ENCODE assay signal across 9 cellular contexts in the genomic region with DNA sequence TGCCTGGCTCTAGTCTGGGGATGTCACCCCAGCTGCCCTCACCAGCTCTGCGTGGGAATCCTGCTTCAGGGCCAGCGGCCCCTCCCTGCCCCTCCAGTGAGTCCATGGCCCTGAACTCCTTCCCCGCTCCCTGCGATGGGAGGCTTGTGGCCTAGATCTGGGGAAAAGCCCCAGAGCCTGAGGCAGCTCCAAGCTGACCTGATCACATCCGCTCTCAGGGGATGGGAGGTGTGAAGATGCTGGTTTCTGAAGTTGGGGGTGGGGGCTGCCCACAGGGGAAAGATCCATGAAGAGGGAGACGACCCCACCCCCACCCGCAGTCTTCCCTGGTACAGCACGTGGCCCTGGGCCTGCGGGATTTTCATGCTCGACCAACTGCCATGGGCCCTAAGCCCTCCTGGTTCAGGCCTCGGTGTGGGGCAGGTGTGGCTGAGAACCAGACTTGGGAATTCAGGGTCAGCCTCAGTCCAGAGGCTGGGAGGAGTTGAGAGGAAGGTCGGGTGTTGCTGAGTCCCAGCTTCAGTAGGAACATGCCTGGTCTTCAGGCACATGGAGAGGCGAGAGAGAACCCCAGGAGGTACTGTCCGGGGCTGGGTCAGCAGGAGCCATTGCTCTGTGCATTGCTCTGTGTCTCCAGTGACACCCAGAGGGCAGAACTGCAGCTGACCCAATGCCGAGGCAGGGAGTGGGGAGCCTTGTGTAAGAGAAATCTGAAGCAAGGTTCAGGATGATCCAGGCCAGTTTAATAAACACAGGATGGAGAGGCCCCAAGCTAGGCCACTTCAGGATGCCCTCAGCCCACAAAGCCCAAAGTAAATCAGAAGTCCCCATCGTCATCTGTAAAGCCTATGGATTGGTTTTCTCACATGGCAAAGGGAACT.
DNase-seq lines count a peak whose midpoint lies in the region; ATAC-seq and TF ChIP-seq lines count a peak whose summit lies in the region.
"Had no signal": no experiment of that assay in that cellular context is flagged by ENCODE, and none has a peak within 500 bp of the region (broad histone marks: within the 10 kb centered on the region; RNA-seq: fewer than 3 reads in every experiment).

No MANE protein-coding gene starts in this region.

- H2AFZ ChIP-seq in HCT116 (ENCODE audit: low read depth, low read length, poor library complexity, severe bottlenecking) = no peak overlapping the region

- H3K4me1 ChIP-seq in HCT116 (ENCODE audit: control insufficient read depth in 1 of 2, insufficient read depth in 2 of 2, low read length in 2 of 2) (no peaks in the 10 kb centered on the region), mesendoderm (ENCODE audit: control insufficient read depth, low read depth, low read length) (no peaks in the 10 kb centered on the region)

- DNase-seq in AG09319 (ENCODE audit: extremely low read depth, low read depth) (no peak), HCT116 (ENCODE audit: low read depth, low spot score) (no peak), chondrocyte (ENCODE audit: low spot score) (no peak), mesendoderm (peak; percentile 51), iPS-NIHi11 (ENCODE audit: low spot score) (no peak), NOMO-1 treated with dmso at 0.1 percent for 144 hours (lab: John Stamatoyannopoulos, UW; ENCODE audit: unreplicated experiment) (no peak)
- DNase-seq in activated CD4-positive, CD25-positive, alpha-beta regulatory T cell (lab: John Stamatoyannopoulos, UW) = no peak
- DNase-seq: SHP77 treated with DMSO at 0.1 percent for 48 hours had no signal

- WGBS in mesendoderm (ENCODE audit: extremely low coverage, insufficient coverage, low lambda C conversion rate) = no CpG with 5 or more reads among the region's 16 CpGs

- TF ChIP-seq CTCF in AG09319 (IDR thresholded peaks at IDR 0.05; ENCODE audit: low read depth, low read length) = peak; percentile 36
- TF ChIP-seq CTCF in HCT116 (IDR thresholded peaks at IDR 0.05 in 2 of 3, conservative IDR thresholded peaks at IDR 0.05 in 1 of 3; ENCODE audit: borderline replicate concordance in 1 of 3, insufficient read depth in 1 of 3, low read depth in 2 of 3, low read length in 2 of 3) = peak in 2 of 3 experiments; percentile 12 to 24; a peak in 1 of 6 replicates
- peak; percentile 52 for TF ChIP-seq CTCF in chondrocyte (IDR thresholded peaks at IDR 0.05)

- no peaks in the 10 kb centered on the region for H3K36me3 Mint-ChIP-seq in chondrocyte (ENCODE audit: low read depth)

- no peak overlapping the region for H4K5ac ChIP-seq in mesendoderm (ENCODE audit: low read length)

- intact Hi-C loops in HCT116 (cut with micrococcal nuclease) = no loop called here

- H3K4me2 ChIP-seq in HCT116 (ENCODE audit: low read length) = no peak overlapping the region
- no peak overlapping the region for H3K4me2 ChIP-seq in mesendoderm (ENCODE audit: low read length)

- H3K9ac ChIP-seq in HCT116 (ENCODE audit: low read length) = no peak overlapping the region
- no peak overlapping the region for H3K9ac ChIP-seq in mesendoderm (ENCODE audit: low read length)

- H3K23ac ChIP-seq in mesendoderm (ENCODE audit: low read length) = no peak overlapping the region

- H3K56ac ChIP-seq in mesendoderm (ENCODE audit: low read length) = no peak overlapping the region

- no peak overlapping the region for H2AK5ac ChIP-seq in mesendoderm (ENCODE audit: low read length)

- no peak overlapping the region for H3K27ac Mint-ChIP-seq in chondrocyte (ENCODE audit: unreplicated experiment)

- no peak for TF ChIP-seq POLR2A in HCT116 (IDR thresholded peaks at IDR 0.05; ENCODE audit: borderline replicate concordance, extremely low read depth, insufficient read depth, insufficient read length)

- H3K79me2 ChIP-seq in HCT116 (ENCODE audit: insufficient read depth, low read length) = no peaks in the 10 kb centered on the region
- H3K79me2 ChIP-seq in mesendoderm (ENCODE audit: control insufficient read depth, insufficient read depth, low read length) = no peaks in the 10 kb centered on the region

- H3K4me3 ChIP-seq in HCT116 (replicated peaks in 1 of 2; ENCODE audit: low read depth in 1 of 2, low read length in 2 of 2) (no peak overlapping the region), mesendoderm (ENCODE audit: low read length) (no peak overlapping the region)

- no peaks in the 10 kb centered on the region for H3K27me3 Mint-ChIP-seq in chondrocyte (ENCODE audit: low read depth)

- CTCF ChIA-PET in HCT116 (lab: Charles Lee) = no interaction called here

- H3K79me1 ChIP-seq in mesendoderm (ENCODE audit: low read length) = no peaks in the 10 kb centered on the region

- H3K4me1 Mint-ChIP-seq in chondrocyte (ENCODE audit: low read depth) = peaks cover 37% of the 10 kb centered on the region

- no peak overlapping the region for H3K27ac ChIP-seq in HCT116 (ENCODE audit: low read depth, low read length)
- no peak overlapping the region for H3K27ac ChIP-seq in mesendoderm (ENCODE audit: low read depth, low read length)

- H3K9me3 ChIP-seq in HCT116 (ENCODE audit: control insufficient read depth in 1 of 2, insufficient read depth in 1 of 2, low read depth in 1 of 2, low read length in 2 of 2) = no peaks in the 10 kb centered on the region

- no TSS peak for BruUV-seq in HCT116 (replicated peaks; lab: Mats Ljungman, UMichigan)

- POLR2A ChIA-PET in HCT116 (lab: Charles Lee) = no interaction called here

- no peak overlapping the region for H2BK120ac ChIP-seq in mesendoderm (ENCODE audit: low read depth, low read length)

- H3K27me3 ChIP-seq in HCT116 (ENCODE audit: insufficient read depth, low read length) = no peaks in the 10 kb centered on the region
- H3K27me3 ChIP-seq in mesendoderm (ENCODE audit: insufficient read depth, low read length, poor library complexity) = no peaks in the 10 kb centered on the region

- no peak overlapping the region for H3K18ac ChIP-seq in mesendoderm (ENCODE audit: low read length)

- no peaks in the 10 kb centered on the region for H4K20me1 ChIP-seq in HCT116 (ENCODE audit: insufficient read depth)

- TF ChIP-seq RAD21 in HCT116 (IDR thresholded peaks at IDR 0.05; ENCODE audit: low read depth) = peak; percentile 63

- no peak overlapping the region for H4K8ac ChIP-seq in mesendoderm (ENCODE audit: low read depth, low read length)

- RAD21 ChIA-PET in HCT116 (lab: Charles Lee; ENCODE audit: low non-redundant PET in 1 of 2, low total read pairs in 2 of 2, uncharacterized antibody in 2 of 2, unreplicated experiment in 2 of 2) = no interaction called here

- no peak overlapping the region for H2BK5ac ChIP-seq in mesendoderm (ENCODE audit: low read length)

- no peak overlapping the region for H2BK15ac ChIP-seq in mesendoderm (replicated peaks; ENCODE audit: low read depth)

- H3K9me3 Mint-ChIP-seq in chondrocyte (ENCODE audit: low read depth) = no peaks in the 10 kb centered on the region

- peak; percentile 61; the same call in 1 of the 2 replicates for ATAC-seq in HCT116
- ATAC-seq in GM18909 (IDR thresholded peaks at IDR 0.05; ENCODE audit: poor library complexity, unreplicated experiment) = no peak

- no peaks in the 10 kb centered on the region for H3K9me2 ChIP-seq in HCT116 (ENCODE audit: insufficient read depth)

- no peaks in the 10 kb centered on the region for H3K36me3 ChIP-seq in HCT116 (ENCODE audit: control insufficient read depth in 1 of 2, insufficient read depth in 2 of 2, low read length in 2 of 2)
- H3K36me3 ChIP-seq in mesendoderm (ENCODE audit: control insufficient read depth, insufficient read depth, low read length) = no peaks in the 10 kb centered on the region

- H3K4me3 Mint-ChIP-seq in chondrocyte (ENCODE audit: unreplicated experiment) = no peak overlapping the region

- H3K4ac ChIP-seq in mesendoderm (ENCODE audit: low read depth, low read length) = no peak overlapping the region

TF ChIP-seq in HCT116, 20 proteins besides CTCF, POLR2A, EP300 and RAD21:
- TF ChIP-seq ELF1 (IDR thresholded peaks at IDR 0.05; ENCODE audit: borderline replicate concordance, low read depth) (no peak), YY1 (IDR thresholded peaks at IDR 0.05; ENCODE audit: extremely low read depth, insufficient replicate concordance, low read depth, low read length) (no peak), EZH2phosphoT487 (IDR thresholded peaks at IDR 0.05; ENCODE audit: borderline replicate concordance) (no peak), ZFX (IDR thresholded peaks at IDR 0.05) (no peak), EZH2 (IDR thresholded peaks at IDR 0.05) (no peak), ZNF274 (IDR thresholded peaks at IDR 0.05; ENCODE audit: low read depth, low read length) (no peak), POLR2AphosphoS5 (IDR thresholded peaks at IDR 0.05; ENCODE audit: low read depth, low read length) (no peak)
